2 cellular contexts compared by ENCODE assay signal in the genomic region with DNA sequence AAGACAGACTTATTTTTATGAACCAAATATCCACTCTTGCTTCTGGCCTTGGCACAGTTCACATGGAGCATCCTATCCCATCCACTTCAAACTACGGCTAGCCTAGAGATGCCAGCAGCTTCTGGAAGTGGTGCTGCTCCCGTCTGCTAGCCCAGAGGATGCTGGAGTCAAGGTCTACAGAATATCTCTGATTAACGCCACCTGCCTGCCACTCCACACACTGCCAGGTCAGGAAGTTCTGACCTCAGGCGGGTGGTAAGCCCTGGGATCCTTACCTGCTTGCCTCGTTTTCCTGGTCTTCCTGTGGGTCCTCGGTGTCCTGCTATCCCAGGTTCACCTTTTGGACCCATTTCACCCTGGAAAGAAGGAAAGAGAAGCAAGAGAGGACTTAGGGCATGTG.
TF ChIP-seq lines count a peak whose summit lies in the region.

No MANE protein-coding gene starts in this region.

TF ChIP-seq in A549, 52 proteins besides CTCF, POLR2A, EP300 and RAD21:
- TF ChIP-seq, protein P1, sequence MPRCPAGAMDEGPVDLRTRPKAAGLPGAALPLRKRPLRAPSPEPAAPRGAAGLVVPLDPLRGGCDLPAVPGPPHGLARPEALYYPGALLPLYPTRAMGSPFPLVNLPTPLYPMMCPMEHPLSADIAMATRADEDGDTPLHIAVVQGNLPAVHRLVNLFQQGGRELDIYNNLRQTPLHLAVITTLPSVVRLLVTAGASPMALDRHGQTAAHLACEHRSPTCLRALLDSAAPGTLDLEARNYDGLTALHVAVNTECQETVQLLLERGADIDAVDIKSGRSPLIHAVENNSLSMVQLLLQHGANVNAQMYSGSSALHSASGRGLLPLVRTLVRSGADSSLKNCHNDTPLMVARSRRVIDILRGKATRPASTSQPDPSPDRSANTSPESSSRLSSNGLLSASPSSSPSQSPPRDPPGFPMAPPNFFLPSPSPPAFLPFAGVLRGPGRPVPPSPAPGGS (IDR thresholded peaks at IDR 0.05) = no peak
- TF ChIP-seq BHLHE40 (IDR thresholded peaks at IDR 0.05; ENCODE audit: low read depth, low read length) (no peak), CEBPB (IDR thresholded peaks at IDR 0.05) (no peak), PBX3 (IDR thresholded peaks at IDR 0.05) (no peak), ATOH8 (CRISPR knock-in tag; IDR thresholded peaks at IDR 0.05; ENCODE audit: low read depth) (no peak), KDM1A (IDR thresholded peaks at IDR 0.05; ENCODE audit: low read depth) (no peak), SMC3 (IDR thresholded peaks at IDR 0.05) (no peak), ZFP36 (IDR thresholded peaks at IDR 0.05; ENCODE audit: borderline replicate concordance, partially characterized antibody) (no peak), KDM5A (IDR thresholded peaks at IDR 0.05) (no peak), RCOR1 (IDR thresholded peaks at IDR 0.05; ENCODE audit: low read depth, low read length) (no peak), FOSL2 (IDR thresholded peaks at IDR 0.05) (no peak), FOSL2 (CRISPR knock-in tag; IDR thresholded peaks at IDR 0.05) (no peak), HOXB13 (CRISPR knock-in tag; IDR thresholded peaks at IDR 0.05; ENCODE audit: low read depth) (no peak), MAFK (IDR thresholded peaks at IDR 0.05; ENCODE audit: partially characterized antibody) (no peak), ZC3H11A (IDR thresholded peaks at IDR 0.05) (no peak), ELK1 (IDR thresholded peaks at IDR 0.05; ENCODE audit: low read depth, low read length) (no peak), ESRRA (IDR thresholded peaks at IDR 0.05; ENCODE audit: borderline replicate concordance, low read length) (no peak)
- TF ChIP-seq, protein P2, sequence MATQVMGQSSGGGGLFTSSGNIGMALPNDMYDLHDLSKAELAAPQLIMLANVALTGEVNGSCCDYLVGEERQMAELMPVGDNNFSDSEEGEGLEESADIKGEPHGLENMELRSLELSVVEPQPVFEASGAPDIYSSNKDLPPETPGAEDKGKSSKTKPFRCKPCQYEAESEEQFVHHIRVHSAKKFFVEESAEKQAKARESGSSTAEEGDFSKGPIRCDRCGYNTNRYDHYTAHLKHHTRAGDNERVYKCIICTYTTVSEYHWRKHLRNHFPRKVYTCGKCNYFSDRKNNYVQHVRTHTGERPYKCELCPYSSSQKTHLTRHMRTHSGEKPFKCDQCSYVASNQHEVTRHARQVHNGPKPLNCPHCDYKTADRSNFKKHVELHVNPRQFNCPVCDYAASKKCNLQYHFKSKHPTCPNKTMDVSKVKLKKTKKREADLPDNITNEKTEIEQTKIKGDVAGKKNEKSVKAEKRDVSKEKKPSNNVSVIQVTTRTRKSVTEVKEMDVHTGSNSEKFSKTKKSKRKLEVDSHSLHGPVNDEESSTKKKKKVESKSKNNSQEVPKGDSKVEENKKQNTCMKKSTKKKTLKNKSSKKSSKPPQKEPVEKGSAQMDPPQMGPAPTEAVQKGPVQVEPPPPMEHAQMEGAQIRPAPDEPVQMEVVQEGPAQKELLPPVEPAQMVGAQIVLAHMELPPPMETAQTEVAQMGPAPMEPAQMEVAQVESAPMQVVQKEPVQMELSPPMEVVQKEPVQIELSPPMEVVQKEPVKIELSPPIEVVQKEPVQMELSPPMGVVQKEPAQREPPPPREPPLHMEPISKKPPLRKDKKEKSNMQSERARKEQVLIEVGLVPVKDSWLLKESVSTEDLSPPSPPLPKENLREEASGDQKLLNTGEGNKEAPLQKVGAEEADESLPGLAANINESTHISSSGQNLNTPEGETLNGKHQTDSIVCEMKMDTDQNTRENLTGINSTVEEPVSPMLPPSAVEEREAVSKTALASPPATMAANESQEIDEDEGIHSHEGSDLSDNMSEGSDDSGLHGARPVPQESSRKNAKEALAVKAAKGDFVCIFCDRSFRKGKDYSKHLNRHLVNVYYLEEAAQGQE (IDR thresholded peaks at IDR 0.05) = no peak

TF ChIP-seq in GM23338, 12 proteins besides CTCF, POLR2A, EP300 and RAD21 (continued from another document):
- no peak for TF ChIP-seq ETS1 (IDR thresholded peaks at IDR 0.05)
- TF ChIP-seq ZNF114 (CRISPR knock-in tag; IDR thresholded peaks at IDR 0.05) = no peak
- no peak for TF ChIP-seq JUNB (IDR thresholded peaks at IDR 0.05; ENCODE audit: unreplicated experiment)
- no peak for TF ChIP-seq NANOG (IDR thresholded peaks at IDR 0.05; ENCODE audit: borderline replicate concordance)
- TF ChIP-seq, protein P2 (IDR thresholded peaks at IDR 0.05; ENCODE audit: unreplicated experiment) = no peak
- TF ChIP-seq CREB1 (CRISPR knock-in tag; IDR thresholded peaks at IDR 0.05; ENCODE audit: low read depth) = no peak
- no peak for TF ChIP-seq EZH2 (IDR thresholded peaks at IDR 0.05; ENCODE audit: low read depth, unreplicated experiment)
- no peak for TF ChIP-seq STAT1 (IDR thresholded peaks at IDR 0.05; ENCODE audit: unreplicated experiment)
- TF ChIP-seq EZH2phosphoT487 (IDR thresholded peaks at IDR 0.05; ENCODE audit: unreplicated experiment) = no peak
- TF ChIP-seq ZNF462 (CRISPR knock-in tag; IDR thresholded peaks at IDR 0.05) = no peak
- TF ChIP-seq POLR2AphosphoS5 (IDR thresholded peaks at IDR 0.05; ENCODE audit: low read depth) = no peak
